24 cellular contexts compared by ENCODE assay signal in the genomic region with DNA sequence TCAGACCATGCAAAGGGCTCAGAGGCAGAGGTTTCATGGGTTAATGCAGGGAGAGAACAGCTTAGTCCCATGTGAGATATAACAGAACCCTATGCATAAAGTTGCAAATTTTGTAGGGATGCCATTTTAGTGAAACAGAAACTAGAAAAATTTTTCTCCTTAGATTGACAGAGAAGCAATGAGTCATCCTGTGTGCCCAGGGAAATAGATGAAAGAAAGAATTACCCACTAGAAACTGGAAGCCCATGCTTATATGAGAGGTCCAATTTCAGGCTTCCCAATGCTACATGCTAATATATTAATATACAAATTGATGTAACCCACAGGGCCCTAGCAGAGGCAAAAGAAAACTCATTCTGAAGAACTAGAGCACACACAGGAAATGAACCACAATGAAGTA. TPM values are rescaled to one million over a fixed set of nuclear protein-coding genes. Genes with fewer than 3 reads are reported as not detected.
A peak's percentile ranks its signal among the peaks of the same experiment; 100 is the strongest.
DNase-seq lines count a peak whose midpoint lies in the region; ATAC-seq and TF ChIP-seq lines count a peak whose summit lies in the region.
"Had no signal": no experiment of that assay in that cellular context is flagged by ENCODE, and none has a peak within 500 bp of the region (broad histone marks: within the 10 kb centered on the region; RNA-seq: fewer than 3 reads in every experiment).

No MANE protein-coding gene starts in this region.

- no peaks in the 10 kb centered on the region for H3K79me1 ChIP-seq in mesenchymal stem cell (replicated peaks; ENCODE audit: low read length, poor library complexity, severe bottlenecking)

- H3K18ac ChIP-seq in mesenchymal stem cell (ENCODE audit: low read depth in 1 of 2, low read length in 2 of 2), result peak overlapping the region in 1 of 2 experiments; percentile 66

- H3K36me3 Mint-ChIP-seq in activated T-helper 17 cell treated with anti-CD3 and anti-CD28 coated beads, Interleukin-2, amount 50 U/mL, for 72 hours (ENCODE audit: low read depth), result no peaks in the 10 kb centered on the region
- H3K36me3 Mint-ChIP-seq: neural progenitor cell; stimulated activated naive B cell treated with anti-CD40 and anti-IgM and Interleukin-4, amounts not matched to agents 10 μg/mL and 1 μg/mL and 100 μg/mL, for 72 hours had no signal

- POLR2A ChIA-PET in A673 (lab: Charles Lee; ENCODE audit: low non-redundant PET), result no interaction called here

- ATAC-seq in HG03432 (IDR thresholded peaks at IDR 0.05; ENCODE audit: unreplicated experiment) (peak; percentile 48), sciatic nerve (no peak)
- peak; percentile 37 for ATAC-seq in activated T-helper 17 cell treated with anti-CD3 and anti-CD28 coated beads, Interleukin-2, amount 50 U/mL, for 72 hours (replicated peaks)
- ATAC-seq: SK-N-SH treated with all-trans-retinoic acid at 6 μM for 48 hours; stimulated activated naive B cell treated with anti-CD40 and anti-IgM and Interleukin-4, amounts not matched to agents 10 μg/mL and 1 μg/mL and 100 μg/mL, for 72 hours had no signal

- peaks cover 11 to 21% (median 18%) of the 10 kb centered on the region in 10 experiments for H3K4me1 ChIP-seq in BLaER1 treated with 17β-estradiol and CSF1 and Interleukin-3, amounts not matched to agents 10 nM and 100 nM
- H3K4me1 ChIP-seq in mesenchymal stem cell (ENCODE audit: control insufficient read depth, insufficient read depth, low read depth, low read length), result no peaks in the 10 kb centered on the region
- no peaks in the 10 kb centered on the region for H3K4me1 ChIP-seq in A673 (ENCODE audit: insufficient read depth, low read length, poor library complexity, severe bottlenecking)
- H3K4me1 ChIP-seq: prostate gland had no signal

- H3K4me3 Mint-ChIP-seq in activated T-helper 17 cell treated with anti-CD3 and anti-CD28 coated beads, Interleukin-2, amount 50 U/mL, for 72 hours, result no peak overlapping the region
- H3K4me3 Mint-ChIP-seq: activated B cell treated with CpG ODN at 0.5 μM for 24 hours; neural progenitor cell; stimulated activated naive B cell treated with anti-CD40 and anti-IgM and Interleukin-4, amounts not matched to agents 10 μg/mL and 1 μg/mL and 100 μg/mL, for 72 hours had no signal

- H3K4ac ChIP-seq in mesenchymal stem cell (ENCODE audit: low read depth in 1 of 2, low read length in 2 of 2), result no peak overlapping the region

- H2BK5ac ChIP-seq in mesenchymal stem cell (ENCODE audit: low read depth, low read length, poor library complexity, severe bottlenecking), result no peak overlapping the region

- no peak overlapping the region for H4K91ac ChIP-seq in mesenchymal stem cell (ENCODE audit: low read length)

- CTCF ChIA-PET in A673 (lab: Charles Lee), result no interaction called here

- TF ChIP-seq CTCF in A673 (conservative IDR thresholded peaks at IDR 0.05; ENCODE audit: low read depth, low read length), result no peak

- no peak overlapping the region for H3K27ac ChIP-seq in BLaER1 treated with 17β-estradiol and CSF1 and Interleukin-3, amounts not matched to agents 10 nM and 100 nM
- peak overlapping the region; percentile 58 for H3K27ac ChIP-seq in mesenchymal stem cell (ENCODE audit: low read length, poor library complexity, severe bottlenecking)
- no peak overlapping the region for H3K27ac ChIP-seq in A673 (ENCODE audit: low read depth, low read length, poor library complexity, severe bottlenecking)
- H3K27ac ChIP-seq: epithelial cell of prostate, hepatocyte, neural progenitor cell, prostate gland, RWPE1, skin epidermis, thoracic aorta had no signal

- H3K4me2 ChIP-seq in BLaER1 treated with 17β-estradiol and CSF1 and Interleukin-3, amounts not matched to agents 10 nM and 100 nM, result peak overlapping the region in 7 of 11 experiments; percentile 8 to 33 (median 21); a peak in 7 of 22 replicates
- H3K4me2 ChIP-seq in mesenchymal stem cell (ENCODE audit: low read length, poor library complexity, severe bottlenecking), result no peak overlapping the region
- H3K4me2 ChIP-seq: hepatocyte, neural progenitor cell had no signal

- no peak overlapping the region for H3K9ac ChIP-seq in BLaER1 treated with 17β-estradiol and CSF1 and Interleukin-3, amounts not matched to agents 10 nM and 100 nM
- no peak overlapping the region for H3K9ac ChIP-seq in mesenchymal stem cell (ENCODE audit: low read length)
- H3K9ac ChIP-seq: neural progenitor cell had no signal

- no peaks in the 10 kb centered on the region for H3K36me3 ChIP-seq in BLaER1 treated with 17β-estradiol and CSF1 and Interleukin-3, amounts not matched to agents 10 nM and 100 nM
- H3K36me3 ChIP-seq in mesenchymal stem cell (ENCODE audit: control insufficient read depth in 1 of 2, insufficient read depth in 2 of 2, low read depth in 1 of 2, low read length in 2 of 2) (peaks cover 0 to 2% of the 10 kb centered on the region in 2 experiments), A673 (ENCODE audit: insufficient read depth, low read length, poor library complexity, severe bottlenecking) (no peaks in the 10 kb centered on the region)
- H3K36me3 ChIP-seq: prostate gland, thoracic aorta had no signal

- H3K4me3 ChIP-seq in BLaER1 treated with 17β-estradiol and CSF1 and Interleukin-3, amounts not matched to agents 10 nM and 100 nM, result no peak overlapping the region
- H3K4me3 ChIP-seq in mesenchymal stem cell (ENCODE audit: insufficient read depth in 1 of 2, low read depth in 1 of 2, low read length in 2 of 2) (no peak overlapping the region), A673 (ENCODE audit: low read depth, low read length, poor library complexity, severe bottlenecking) (no peak overlapping the region)
- H3K4me3 ChIP-seq: hepatocyte, neural progenitor cell, prostate gland, skin epidermis, thoracic aorta had no signal

- H4K20me1 ChIP-seq in BLaER1 treated with 17β-estradiol and CSF1 and Interleukin-3, amounts not matched to agents 10 nM and 100 nM, result no peaks in the 10 kb centered on the region

- peaks cover 10 to 37% (median 25%) of the 10 kb centered on the region in 11 experiments; a peak in 20 of 22 replicates for H3K9me3 ChIP-seq in BLaER1 treated with 17β-estradiol and CSF1 and Interleukin-3, amounts not matched to agents 10 nM and 100 nM (replicated peaks in 1 of 11)
- H3K9me3 ChIP-seq in mesenchymal stem cell (ENCODE audit: control insufficient read depth, low read length) (peaks cover 16% of the 10 kb centered on the region), A673 (ENCODE audit: low read depth, low read length, poor library complexity, severe bottlenecking) (no peaks in the 10 kb centered on the region)
- H3K9me3 ChIP-seq: prostate gland had no signal

- H2BK12ac ChIP-seq in mesenchymal stem cell (ENCODE audit: low read length in 2 of 2), result no peak overlapping the region

- no peak overlapping the region for H4K8ac ChIP-seq in mesenchymal stem cell (ENCODE audit: low read length)

- peak; percentile 30 for DNase-seq in mesenchymal stem cell
- DNase-seq in posterior vena cava (ENCODE audit: low spot score), result no peak
- DNase-seq in A673 (ENCODE audit: low spot score), result no peak
- DNase-seq in sciatic nerve (ENCODE audit: low spot score), result no peak
- DNase-seq: activated B cell treated with CpG ODN at 0.5 μM for 24 hours; activated T-cell treated with anti-CD3 and anti-CD28 coated beads, Interleukin-2, amount 50 U/mL, for 1 hour; foreskin fibroblast; Karpas-422; NCI-H2081; NCI-H510A; NK-92 treated with Interleukin-12 subunit alpha and Interleukin-12 subunit beta, amount 100 ng/mL, for 24 hours; stimulated activated naive B cell treated with anti-CD40 and anti-IgM and Interleukin-4, amounts not matched to agents 10 μg/mL and 1 μg/mL and 100 μg/mL, for 72 hours; T-helper 9 cell had no signal

- H3K23ac ChIP-seq in mesenchymal stem cell (ENCODE audit: low read length in 2 of 2), result no peak overlapping the region

- H3K4me1 Mint-ChIP-seq in activated T-helper 17 cell treated with anti-CD3 and anti-CD28 coated beads, Interleukin-2, amount 50 U/mL, for 72 hours, result peaks cover 5% of the 10 kb centered on the region

- no peak overlapping the region for H2AFZ ChIP-seq in mesenchymal stem cell (ENCODE audit: low read depth, low read length)
- H2AFZ ChIP-seq: hepatocyte had no signal

- no peak overlapping the region for H3K27ac Mint-ChIP-seq in activated T-helper 17 cell treated with anti-CD3 and anti-CD28 coated beads, Interleukin-2, amount 50 U/mL, for 72 hours
- H3K27ac Mint-ChIP-seq: activated B cell treated with CpG ODN at 0.5 μM for 24 hours; neural progenitor cell; stimulated activated naive B cell treated with anti-CD40 and anti-IgM and Interleukin-4, amounts not matched to agents 10 μg/mL and 1 μg/mL and 100 μg/mL, for 72 hours had no signal

- intact Hi-C loops in posterior vena cava (cut with DNase I) (no loop called here), A673 (cut with micrococcal nuclease; ENCODE audit: unreplicated experiment) (no loop called here), sciatic nerve (cut with DNase I) (loop anchor here (5.0 kb wide), 1 partner anchor 575 kb away; no protein-coding TSS in a partner anchor)

- H3K14ac ChIP-seq in mesenchymal stem cell (ENCODE audit: low read length in 2 of 2), result no peak overlapping the region

- H2AK5ac ChIP-seq in mesenchymal stem cell (ENCODE audit: low read length, severe bottlenecking), result no peak overlapping the region

- H2BK120ac ChIP-seq in mesenchymal stem cell (ENCODE audit: low read depth, low read length), result no peak overlapping the region

- BruUV-seq in A673 (replicated peaks; lab: Mats Ljungman, UMichigan), result no TSS peak

- H3K9me3 Mint-ChIP-seq in activated T-helper 17 cell treated with anti-CD3 and anti-CD28 coated beads, Interleukin-2, amount 50 U/mL, for 72 hours, result peaks cover 5% of the 10 kb centered on the region

- no peak overlapping the region for H2BK15ac ChIP-seq in mesenchymal stem cell (ENCODE audit: low read depth, poor library complexity, severe bottlenecking)

- no peaks in the 10 kb centered on the region for H3K27me3 ChIP-seq in BLaER1 treated with 17β-estradiol and CSF1 and Interleukin-3, amounts not matched to agents 10 nM and 100 nM
- H3K27me3 ChIP-seq in mesenchymal stem cell (ENCODE audit: control insufficient read depth in 1 of 2, insufficient read depth in 1 of 2, low read length in 2 of 2), result peaks cover 0 to 15% of the 10 kb centered on the region in 2 experiments
- no peaks in the 10 kb centered on the region for H3K27me3 ChIP-seq in A673 (replicated peaks; ENCODE audit: insufficient read depth, low read depth, low read length, poor library complexity)
- H3K27me3 ChIP-seq: hepatocyte, neural progenitor cell had no signal

- H3K27me3 Mint-ChIP-seq in activated T-helper 17 cell treated with anti-CD3 and anti-CD28 coated beads, Interleukin-2, amount 50 U/mL, for 72 hours, result peaks cover 9% of the 10 kb centered on the region

RNA-seq across cellular contexts. Expression of a gene that starts 44.0 kb away (rescaled TPM):
- total RNA-seq in activated T-helper 17 cell treated with anti-CD3 and anti-CD28 coated beads, Interleukin-2, amount 50 U/mL, for 72 hours, result under 1 TPM; 0.13 to 0.30 TPM
- 0.98 TPM for polyA plus RNA-seq in mesenchymal stem cell (2013, experiment 1 of 2)
- polyA plus RNA-seq in mesenchymal stem cell (2013, experiment 2 of 2), result 1.1 TPM
- total RNA-seq in posterior vena cava (1 to 10 TPM in 1 of 2 donors, under 1 TPM in 1; 0.97 to 1.2 TPM), A673 (2021) (1.2 and 2.2 TPM in 2 replicates), sciatic nerve (2.9 TPM)
- total RNA-seq: activated B cell treated with CpG ODN at 0.5 μM for 24 hours had no signal
